ENCODE assay signal across 8 cellular contexts in genomic region chr20:63955846-63956663, GRCh38. TPM values are rescaled to one million over a fixed set of nuclear protein-coding genes. Genes with fewer than 3 reads are reported as not detected.
DNase-seq lines count a peak whose midpoint lies in the region; ATAC-seq and TF ChIP-seq lines count a peak whose summit lies in the region.

Gene UCKL1 (minus strand): TSS chr20:63956416. CDS start chr20:63956372, 44 bp downstream.

- peak within 1 kb of the TSS; percentile 57 for H2BK15ac ChIP-seq in mesenchymal stem cell (ENCODE audit: low read depth, poor library complexity, severe bottlenecking)

- H4K91ac ChIP-seq in mesenchymal stem cell (ENCODE audit: low read length) = peak within 1 kb of the TSS; percentile 77

- peak within 1 kb of the TSS; percentile 73 to 80 for H3K27ac Mint-ChIP-seq in effector memory CD8-positive, alpha-beta T cell

- H3K79me1 ChIP-seq in mesenchymal stem cell (replicated peaks; ENCODE audit: low read length, poor library complexity, severe bottlenecking) = peaks cover 24% of the 10 kb centered on the region

- peak; percentile 81 for TF ChIP-seq POLR2A in GM19099 (IDR thresholded peaks at IDR 0.05; ENCODE audit: extremely low read depth, insufficient read length, low read depth)

- under 1% methylated on average over 88 of the region's 103 CpGs for WGBS in mesenchymal stem cell

- H2AK5ac ChIP-seq in mesenchymal stem cell (ENCODE audit: low read length, severe bottlenecking) = no peak within 1 kb of the TSS

- no peaks in the 10 kb centered on the region for H3K27me3 Mint-ChIP-seq in effector memory CD8-positive, alpha-beta T cell

- peak within 1 kb of the TSS; percentile 87 for H4K8ac ChIP-seq in mesenchymal stem cell (ENCODE audit: low read length)

- H3K4me3 ChIP-seq in BLaER1 (peak within 1 kb of the TSS; percentile 94), mesenchymal stem cell (ENCODE audit: insufficient read depth in 1 of 2, low read depth in 1 of 2, low read length in 2 of 2) (peak within 1 kb of the TSS; percentile 92 to 99)

- peak within 1 kb of the TSS; percentile 98 for H3K4me2 ChIP-seq in BLaER1
- peak within 1 kb of the TSS; percentile 97 for H3K4me2 ChIP-seq in mesenchymal stem cell (ENCODE audit: low read length, poor library complexity, severe bottlenecking)

- peak within 1 kb of the TSS in 1 of 2 experiments; percentile 73 for H2BK12ac ChIP-seq in mesenchymal stem cell (ENCODE audit: low read length in 2 of 2)

- H3K9me3 ChIP-seq in BLaER1 (no peaks in the 10 kb centered on the region), mesenchymal stem cell (ENCODE audit: control insufficient read depth, low read length) (no peaks in the 10 kb centered on the region)

- peak; percentile 60 for ATAC-seq in HG03378 (IDR thresholded peaks at IDR 0.05; ENCODE audit: unreplicated experiment)
- peak; percentile 81 for ATAC-seq in effector memory CD8-positive, alpha-beta T cell (replicated peaks)

- H3K23ac ChIP-seq in mesenchymal stem cell (ENCODE audit: low read length in 2 of 2) = peak within 1 kb of the TSS; percentile 97

- H3K9ac ChIP-seq in BLaER1 = peak within 1 kb of the TSS; percentile 95
- H3K9ac ChIP-seq in mesenchymal stem cell (ENCODE audit: low read length) = peak within 1 kb of the TSS; percentile 94

- peak within 1 kb of the TSS; percentile 75 to 77 for H3K4me3 Mint-ChIP-seq in effector memory CD8-positive, alpha-beta T cell

- H3K27ac ChIP-seq in BLaER1 (peak within 1 kb of the TSS; percentile 95), mesenchymal stem cell (ENCODE audit: low read length, poor library complexity, severe bottlenecking) (peak within 1 kb of the TSS; percentile 64)

- H3K4me1 Mint-ChIP-seq in effector memory CD8-positive, alpha-beta T cell (ENCODE audit: low read depth in 2 of 2) = peaks cover 26% of the 10 kb centered on the region in 2 donors

- H3K36me3 ChIP-seq in BLaER1 (peaks cover 26% of the 10 kb centered on the region), mesenchymal stem cell (ENCODE audit: control insufficient read depth in 1 of 2, insufficient read depth in 2 of 2, low read depth in 1 of 2, low read length in 2 of 2) (peaks cover 21 to 59% of the 10 kb centered on the region in 2 experiments)

- H4K20me1 ChIP-seq in BLaER1 = peaks cover 61% of the 10 kb centered on the region

- H3K4me1 ChIP-seq in BLaER1 = peaks cover 69% of the 10 kb centered on the region
- H3K4me1 ChIP-seq in mesenchymal stem cell (ENCODE audit: control insufficient read depth, insufficient read depth, low read depth, low read length) = peaks cover 53% of the 10 kb centered on the region

- DNase-seq in NCI-H774 (lab: John Stamatoyannopoulos, UW) = peak; percentile 89
- DNase-seq in activated CD8-positive, alpha-beta memory T cell treated with anti-CD3 and anti-CD28 coated beads for 24 hours = peak; percentile 92
- peak; percentile 84 to 89 (median 88) for DNase-seq in effector memory CD8-positive, alpha-beta T cell
- peak; percentile 90 for DNase-seq in mesenchymal stem cell
- DNase-seq in stimulated activated CD8-positive, alpha-beta memory T cell treated with anti-CD3 and anti-CD28 coated beads, Interleukin-12 subunit alpha, Interleukin-12 subunit beta, amount 100 ng/mL, for 24 hours (ENCODE audit: extremely low read depth) = peak; percentile 70

- no peaks in the 10 kb centered on the region for H3K9me3 Mint-ChIP-seq in effector memory CD8-positive, alpha-beta T cell

- peak within 1 kb of the TSS; percentile 69 for H2BK5ac ChIP-seq in mesenchymal stem cell (ENCODE audit: low read depth, low read length, poor library complexity, severe bottlenecking)

- H3K27me3 ChIP-seq in BLaER1 (no peaks in the 10 kb centered on the region), mesenchymal stem cell (ENCODE audit: control insufficient read depth in 1 of 2, insufficient read depth in 1 of 2, low read length in 2 of 2) (no peaks in the 10 kb centered on the region)

- peak within 1 kb of the TSS; percentile 57 to 93 for H3K4ac ChIP-seq in mesenchymal stem cell (ENCODE audit: low read depth in 1 of 2, low read length in 2 of 2)

- H3K18ac ChIP-seq in mesenchymal stem cell (ENCODE audit: low read depth in 1 of 2, low read length in 2 of 2) = peak within 1 kb of the TSS; percentile 91 to 100

- H2BK120ac ChIP-seq in mesenchymal stem cell (ENCODE audit: low read depth, low read length) = no peak within 1 kb of the TSS

- peaks cover 15% of the 10 kb centered on the region for H3K36me3 Mint-ChIP-seq in effector memory CD8-positive, alpha-beta T cell (ENCODE audit: insufficient read depth)

- peak within 1 kb of the TSS in 1 of 2 experiments; percentile 100 for H3K14ac ChIP-seq in mesenchymal stem cell (ENCODE audit: low read length in 2 of 2)

- peak within 1 kb of the TSS; percentile 90 for H2AFZ ChIP-seq in mesenchymal stem cell (ENCODE audit: low read depth, low read length)

RNA-seq across cellular contexts. Expression of gene UCKL1, which starts in this region (rescaled TPM):
- 21.1 TPM for polyA plus RNA-seq in mesenchymal stem cell (2013, experiment 1 of 2)
- polyA plus RNA-seq in mesenchymal stem cell (2013, experiment 2 of 2) = 20.1 TPM

Comparison
In these comparisons a context has a peak if more than half of its experiments do, and no peak if none do; other contexts are left out.
1. Peak in every context shown above with its lines: DNase-seq, ATAC-seq, H3K4me3 ChIP-seq and H3K27ac ChIP-seq.